In the genomic region with DNA sequence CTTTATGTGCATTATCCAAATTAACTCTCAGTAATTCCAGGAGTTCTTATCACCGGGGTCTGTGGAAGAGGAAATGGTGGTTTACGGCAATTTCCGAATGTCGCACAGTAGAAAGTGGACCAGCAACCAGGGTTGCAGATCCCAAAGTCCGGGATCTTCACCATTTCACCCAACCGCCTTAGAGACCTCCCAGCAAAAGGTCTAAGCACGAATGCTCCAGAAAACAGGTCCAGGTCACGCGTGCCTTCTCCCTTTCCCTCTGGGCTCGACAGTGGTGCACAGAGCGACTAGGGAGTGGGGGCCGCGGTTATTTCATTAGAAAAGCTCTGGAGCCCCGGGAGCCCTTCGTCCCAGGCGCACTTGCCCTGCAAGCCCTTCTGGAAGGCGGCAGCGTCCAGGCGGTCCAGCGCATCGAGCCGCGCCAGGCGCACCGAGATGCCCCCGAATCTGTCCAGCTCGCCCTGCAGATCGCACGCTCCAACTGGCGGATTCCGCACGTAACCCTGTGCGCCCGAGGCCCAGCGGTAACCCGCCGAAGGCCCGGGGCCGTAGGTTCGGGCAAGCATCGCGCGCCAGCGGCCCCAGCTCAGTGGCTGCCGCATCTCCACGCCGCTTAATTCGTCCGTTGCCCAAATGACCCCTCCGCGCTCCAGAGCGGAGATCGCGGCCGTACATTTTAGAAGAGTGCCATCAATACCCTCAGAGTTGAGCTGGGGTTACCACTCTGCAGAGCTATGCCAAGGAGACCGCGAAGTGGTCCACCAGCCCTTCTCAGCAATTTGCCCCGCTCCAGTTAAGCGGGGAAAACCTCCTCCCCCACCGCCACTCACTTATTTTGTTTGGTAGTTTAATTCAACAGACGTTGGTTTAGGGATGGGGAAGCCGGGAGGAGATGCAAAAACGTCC, we compare ENCODE assay signal across 8 cellular contexts. TPM values are rescaled to one million over a fixed set of nuclear protein-coding genes. Genes with fewer than 3 reads are reported as not detected.
DNase-seq lines count a peak whose midpoint lies in the region; ATAC-seq and TF ChIP-seq lines count a peak whose summit lies in the region.

TSS of gene NUDT6 (minus strand) at position 627 of the 906 bp plus-strand sequence. CDS start at position 602, 25 bp downstream.

- H3K36me3 ChIP-seq in GM06990 (ENCODE audit: control insufficient read depth, insufficient read depth, low read length): no peaks in the 10 kb centered on the region
- peaks cover 3% of the 10 kb centered on the region for H3K36me3 ChIP-seq in KOPT-K1 (ENCODE audit: insufficient read depth, low read length)
- H3K36me3 ChIP-seq in left ventricle myocardium inferior: no peaks in the 10 kb centered on the region

- DNase-seq in GM06990 (ENCODE audit: extremely low read depth, insufficient read length): peak; percentile 83
- DNase-seq in H4 (ENCODE audit: low spot score): peak; percentile 34
- peak; percentile 27 for DNase-seq in amniotic stem cell (lab: John Stamatoyannopoulos, UW)
- peak; percentile 71 for DNase-seq in left ventricle myocardium inferior
- peak; percentile 90 for DNase-seq in posterior vena cava (ENCODE audit: low spot score)
- DNase-seq in effector CD8-positive, alpha-beta T cell (lab: John Stamatoyannopoulos, UW): no peak

- H3K4me1 ChIP-seq in left ventricle myocardium inferior: peaks cover 33% of the 10 kb centered on the region

- intact Hi-C loops in left ventricle myocardium inferior (cut with micrococcal nuclease): no loop called here
- intact Hi-C loops in posterior vena cava (cut with DNase I): loop anchor here in 1 of 2 donors (10.0 kb wide), 2 partner anchors 167 to 317 kb away; no protein-coding TSS in a partner anchor

- peak; percentile 88 for ATAC-seq in SK-N-SH treated with all-trans-retinoic acid at 6 μM for 48 hours

- H3K9me3 ChIP-seq in KOPT-K1 (ENCODE audit: insufficient read depth, low read length, poor library complexity, severe bottlenecking) (no peaks in the 10 kb centered on the region), left ventricle myocardium inferior (replicated peaks) (no peaks in the 10 kb centered on the region)

- H3K27ac ChIP-seq in KOPT-K1 (ENCODE audit: low read depth, low read length, poor library complexity, severe bottlenecking) (peak within 1 kb of the TSS; percentile 94), left ventricle myocardium inferior (replicated peaks) (peak within 1 kb of the TSS; percentile 91)

- no peaks in the 10 kb centered on the region for H3K27me3 ChIP-seq in GM06990 (replicated peaks; ENCODE audit: control insufficient read depth, insufficient read depth, low read length)
- no peaks in the 10 kb centered on the region for H3K27me3 ChIP-seq in left ventricle myocardium inferior (ENCODE audit: low read depth)

- TF ChIP-seq CTCF in GM06990 (IDR thresholded peaks at IDR 0.05; ENCODE audit: insufficient read depth, low read length, poor library complexity, severe bottlenecking) (no peak), left ventricle myocardium inferior (IDR thresholded peaks at IDR 0.05; ENCODE audit: borderline replicate concordance) (no peak)

- H3K4me3 ChIP-seq in GM06990 (replicated peaks; ENCODE audit: low read depth, low read length) (peak within 1 kb of the TSS; percentile 69), left ventricle myocardium inferior (peak within 1 kb of the TSS; percentile 91)

TF ChIP-seq in SK-N-SH treated with all-trans-retinoic acid at 6 μM for 48 hours, 23 proteins besides CTCF, POLR2A, EP300 and RAD21:
- TF ChIP-seq ESRRG (CRISPR knock-in tag; IDR thresholded peaks at IDR 0.05): no peak
- TF ChIP-seq PATZ1 (CRISPR knock-in tag; IDR thresholded peaks at IDR 0.05; ENCODE audit: borderline replicate concordance): no peak
- no peak for TF ChIP-seq ZC3H10 (CRISPR knock-in tag; IDR thresholded peaks at IDR 0.05)
- no peak for TF ChIP-seq POU6F1 (CRISPR knock-in tag; IDR thresholded peaks at IDR 0.05; ENCODE audit: borderline replicate concordance, low read depth)
- no peak for TF ChIP-seq GLIS3 (CRISPR knock-in tag; IDR thresholded peaks at IDR 0.05)
- no peak for TF ChIP-seq ZFP3 (CRISPR knock-in tag; IDR thresholded peaks at IDR 0.05)
- no peak for TF ChIP-seq ISL1 (CRISPR knock-in tag; IDR thresholded peaks at IDR 0.05)
- TF ChIP-seq CSDC2 (CRISPR knock-in tag; IDR thresholded peaks at IDR 0.05): no peak
- TF ChIP-seq TSHZ2 (CRISPR knock-in tag; IDR thresholded peaks at IDR 0.05): no peak
- no peak for TF ChIP-seq TCF4 (CRISPR knock-in tag; IDR thresholded peaks at IDR 0.05; ENCODE audit: borderline replicate concordance)
- no peak for TF ChIP-seq ARNTL (CRISPR knock-in tag; IDR thresholded peaks at IDR 0.05; ENCODE audit: borderline replicate concordance, low read depth)
- no peak for TF ChIP-seq RARB (CRISPR knock-in tag; IDR thresholded peaks at IDR 0.05)
- TF ChIP-seq PPARA (CRISPR knock-in tag; IDR thresholded peaks at IDR 0.05; ENCODE audit: borderline replicate concordance): no peak
- TF ChIP-seq ZNF8 (CRISPR knock-in tag; IDR thresholded peaks at IDR 0.05): no peak
- no peak for TF ChIP-seq OSR1 (CRISPR knock-in tag; IDR thresholded peaks at IDR 0.05)

RNA-seq across cellular contexts. Expression of gene NUDT6, which starts in this region (rescaled TPM):
- total RNA-seq in H4 (2014; rRNA removed; shearing (Covaris generic)): 11.4 and 11.7 TPM in 2 replicates
- total RNA-seq in left ventricle myocardium inferior (13.9 TPM), posterior vena cava (1 to 10 TPM; 2.7 to 5.4 TPM)
